Comparison of ENCODE assay signal across 36 cellular contexts in the genomic region with DNA sequence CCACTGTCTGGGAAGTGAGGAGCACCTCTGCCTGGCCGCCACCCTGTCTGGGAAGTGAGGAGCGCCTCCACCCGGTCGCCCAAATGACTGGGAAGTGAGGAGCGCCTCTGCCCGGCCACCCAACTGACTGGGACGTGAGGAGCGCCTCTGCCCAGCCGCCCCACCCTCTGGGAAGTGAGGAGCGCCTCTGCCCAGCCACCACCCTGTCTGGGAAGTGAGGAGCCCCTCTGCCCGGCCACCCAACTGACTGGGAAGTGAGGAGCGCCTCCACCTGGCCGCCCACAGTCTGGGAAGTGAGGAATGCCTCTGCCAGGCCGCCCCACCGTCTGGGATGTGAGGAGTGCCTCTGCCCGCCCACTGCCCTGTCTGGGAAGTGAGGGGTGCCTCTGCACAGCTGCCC. TPM values are rescaled to one million over a fixed set of nuclear protein-coding genes. Genes with fewer than 3 reads are reported as not detected.
"Had no signal": no experiment of that assay in that cellular context is flagged by ENCODE, and none has a peak within 500 bp of the region (broad histone marks: within the 10 kb centered on the region; RNA-seq: fewer than 3 reads in every experiment).

No MANE protein-coding gene starts in this region.

- ATAC-seq: activated naive CD4-positive, alpha-beta T cell treated with anti-CD3 and anti-CD28 coated beads, Interleukin-2, amount 50 U/mL, for 72 hours; activated naive CD8-positive, alpha-beta T cell treated with anti-CD3 and anti-CD28 coated beads, Interleukin-2, amount 50 U/mL, for 24 hours; activated T-cell treated with anti-CD3 and anti-CD28 coated beads, Interleukin-2, amount 50 U/mL, for 4 hours; activated T-cell treated with anti-CD3 and anti-CD28 coated beads, Interleukin-2, amount 50 U/mL, for 72 hours; activated T-helper 17 cell treated with anti-CD3 and anti-CD28 coated beads, Interleukin-2, amount 50 U/mL, for 72 hours; body of pancreas had no signal

- H3K4me3 ChIP-seq: adrenal gland, ascending aorta, body of pancreas, breast epithelium, cardiac muscle cell had no signal

- H3K4me1 ChIP-seq: ascending aorta, body of pancreas, breast epithelium had no signal

- DNase-seq: activated effector memory CD4-positive, alpha-beta T cell treated with anti-CD3 and anti-CD28 coated beads, Interleukin-2, amount 50 U/mL, for 16 hours; activated effector memory CD4-positive, alpha-beta T cell treated with Interleukin-2 at 50 U/mL for 16 hours; activated gamma-delta T cell; activated gamma-delta T cell treated with Interleukin-2 at 50 U/mL for 16 hours; activated naive CD4-positive, alpha-beta T cell; activated naive CD4-positive, alpha-beta T cell treated with anti-CD3 and anti-CD28 coated beads for 36 hours; activated naive CD4-positive, alpha-beta T cell treated with anti-CD3 and anti-CD28 coated beads, Interleukin-2, amount 10 ng/mL, durations not matched to agents 7 days and 5 days; activated naive CD4-positive, alpha-beta T cell treated with anti-CD3 and anti-CD28 coated beads, Interleukin-2, amount 50 U/mL, for 16 hours; activated naive CD4-positive, alpha-beta T cell treated with Interleukin-2 at 50 U/mL for 16 hours; activated naive CD8-positive, alpha-beta T cell treated with anti-CD3 and anti-CD28 coated beads for 36 hours; activated naive CD8-positive, alpha-beta T cell treated with anti-CD3 and anti-CD28 coated beads, Interleukin-2, amount 10 ng/mL, durations not matched to agents 7 days and 5 days; activated naive CD8-positive, alpha-beta T cell treated with anti-CD3 and anti-CD28 coated beads, Interleukin-2, amount 50 U/mL, for 24 hours; activated T-cell treated with anti-CD3 and anti-CD28 coated beads, Interleukin-2, amount 50 U/mL, for 1 hour; activated T-cell treated with anti-CD3 and anti-CD28 coated beads, Interleukin-2, amount 50 U/mL, for 24 hours; activated T-cell treated with anti-CD3 and anti-CD28 coated beads, Interleukin-2, amount 50 U/mL, for 4 hours; activated T-cell treated with anti-CD3 and anti-CD28 coated beads, Interleukin-2, amount 50 U/mL, for 48 hours; activated T-cell treated with anti-CD3 and anti-CD28 coated beads, Interleukin-2, amount 50 U/mL, for 72 hours; adrenal gland; amniotic stem cell; amygdala; anterior cingulate cortex; aorta; body of pancreas; brain microvascular endothelial cell; caudate nucleus; central memory CD4-positive, alpha-beta T cell; cerebellar nuclear complex had no signal

- FAIRE-seq: astrocyte, bronchial epithelial cell had no signal

- H3K36me3 ChIP-seq: adrenal gland, ascending aorta, brain microvascular endothelial cell, breast epithelium, cardiac muscle cell had no signal

- H3K9me3 ChIP-seq: adrenal gland, ascending aorta had no signal

- H3K27me3 ChIP-seq: adrenal gland, ascending aorta, body of pancreas, brain microvascular endothelial cell, breast epithelium, cardiac muscle cell had no signal

- H3K27ac ChIP-seq: adrenal gland, ascending aorta, body of pancreas, brain microvascular endothelial cell, breast epithelium, cardiac muscle cell had no signal

RNA-seq across cellular contexts. Expression of a gene that starts 32.9 kb away (rescaled TPM):
- total RNA-seq: activated naive CD4-positive, alpha-beta T cell treated with anti-CD3 and anti-CD28 coated beads for 36 hours; activated naive CD8-positive, alpha-beta T cell treated with anti-CD3 and anti-CD28 coated beads for 36 hours; activated T-cell treated with anti-CD3 and anti-CD28 coated beads, Interleukin-2, amount 50 U/mL, for 4 hours; activated T-cell treated with anti-CD3 and anti-CD28 coated beads, Interleukin-2, amount 50 U/mL, for 72 hours; activated T-helper 1 cell treated with anti-CD3 and anti-CD28 coated beads, Interleukin-12 subunit alpha, Interleukin-12 subunit beta, Interleukin-2, Interleukin-4 antibody, amounts not matched to agents 30 ng/mL and 10 ng/mL and 1 ng/mL, durations not matched to agents 14 hours and 24 hours and 36 hours; activated T-helper 2 cell treated with anti-CD3 and anti-CD28 coated beads, Interferon-gamma antibody, Interleukin-2, Interleukin-4, amounts not matched to agents 10 μg/mL and 5 μg/mL and 100 μg/mL, durations not matched to agents 14 hours and 24 hours and 36 hours; astrocyte; body of pancreas; bronchial epithelial cell had no signal
- polyA plus RNA-seq: aorta had no signal
